In genomic region chr12:6090786-6091185, GRCh38 we compare ENCODE assay signal across 16 cellular contexts. TPM values are rescaled to one million over a fixed set of nuclear protein-coding genes. Genes with fewer than 3 reads are reported as not detected.
DNase-seq lines count a peak whose midpoint lies in the region; ATAC-seq and TF ChIP-seq lines count a peak whose summit lies in the region.
"Had no signal": no experiment of that assay in that cellular context is flagged by ENCODE, and none has a peak within 500 bp of the region (broad histone marks: within the 10 kb centered on the region; RNA-seq: fewer than 3 reads in every experiment).

No MANE protein-coding gene starts in this region.

- H3K27ac Mint-ChIP-seq in MCF 10A (ENCODE audit: low read depth, unreplicated experiment) = no peak overlapping the region
- H3K27ac Mint-ChIP-seq: activated CD4-positive, alpha-beta memory T cell treated with anti-CD3 and anti-CD28 coated beads, Interleukin-2, amount 10 ng/mL, durations not matched to agents 7 days and 5 days; activated T-helper 1 cell treated with anti-CD3 and anti-CD28 coated beads, Interleukin-12 subunit alpha, Interleukin-12 subunit beta, Interleukin-2, Interleukin-4 antibody, amounts not matched to agents 30 ng/mL and 10 ng/mL and 1 ng/mL, durations not matched to agents 14 hours and 24 hours and 36 hours; CD8-positive, alpha-beta T cell; nephron; stimulated activated memory B cell treated with anti-CD40 and anti-IgM and Interleukin-4, amounts not matched to agents 10 μg/mL and 1 μg/mL and 100 μg/mL, for 72 hours had no signal

- H3K79me1 ChIP-seq in mesenchymal stem cell (replicated peaks; ENCODE audit: low read length, poor library complexity, severe bottlenecking) = no peaks in the 10 kb centered on the region

- POLR2A ChIA-PET in MCF 10A (lab: Yijun Ruan, JAX) = interaction anchor here (0.7 kb wide), 1 partner anchor 12 kb away, joined by 4 read pairs; no protein-coding TSS in a partner anchor

- DNase-seq in MCF 10A (ENCODE audit: unreplicated experiment) = peak; percentile 53
- no peak for DNase-seq in breast epithelium (ENCODE audit: low spot score in 2 of 2)
- DNase-seq in fibroblast of pulmonary artery (ENCODE audit: low read depth) = peak; percentile 64
- DNase-seq in mesenchymal stem cell = no peak
- peak in 1 of 2 donors; percentile 32 for DNase-seq in upper lobe of left lung
- no peak for DNase-seq in amniotic stem cell (lab: John Stamatoyannopoulos, UW)
- no peak for DNase-seq in NCI-H2171 treated with DMSO at 0.1 percent for 48 hours (lab: John Stamatoyannopoulos, UW)
- DNase-seq: activated CD4-positive, alpha-beta memory T cell treated with anti-CD3 and anti-CD28 coated beads, Interleukin-2, amount 10 ng/mL, durations not matched to agents 7 days and 5 days; anterior cingulate cortex; CD8-positive, alpha-beta T cell; GF-D8 had no signal

- H3K9me3 ChIP-seq in breast epithelium = no peaks in the 10 kb centered on the region
- H3K9me3 ChIP-seq in mesenchymal stem cell (ENCODE audit: control insufficient read depth, low read length) = no peaks in the 10 kb centered on the region
- no peaks in the 10 kb centered on the region for H3K9me3 ChIP-seq in upper lobe of left lung
- H3K9me3 ChIP-seq: SJSA1 had no signal

- no peak overlapping the region for H3K4me2 ChIP-seq in mesenchymal stem cell (ENCODE audit: low read length, poor library complexity, severe bottlenecking)

- H3K23ac ChIP-seq in mesenchymal stem cell (ENCODE audit: low read length in 2 of 2) = no peak overlapping the region

- peak overlapping the region in 1 of 2 experiments; percentile 1 for H2BK12ac ChIP-seq in mesenchymal stem cell (ENCODE audit: low read length in 2 of 2)

- H3K27me3 ChIP-seq in breast epithelium = no peaks in the 10 kb centered on the region
- H3K27me3 ChIP-seq in mesenchymal stem cell (ENCODE audit: control insufficient read depth in 1 of 2, insufficient read depth in 1 of 2, low read length in 2 of 2) = no peaks in the 10 kb centered on the region
- H3K27me3 ChIP-seq in upper lobe of left lung = no peaks in the 10 kb centered on the region
- H3K27me3 ChIP-seq: SJSA1 had no signal

- BruUV-seq in MCF 10A (replicated peaks; lab: Mats Ljungman, UMichigan) = no TSS peak

- intact Hi-C loops in MCF 10A (cut with micrococcal nuclease) = loop anchor here (10.0 kb wide), 1 partner anchor 194 kb away; no protein-coding TSS in a partner anchor
- intact Hi-C loops in breast epithelium (cut with DNase I; ENCODE audit: low total_unique reads) = no loop called here

- peaks cover 26% of the 10 kb centered on the region for H3K4me1 Mint-ChIP-seq in MCF 10A (ENCODE audit: insufficient read depth, unreplicated experiment)
- H3K4me1 Mint-ChIP-seq: activated CD4-positive, alpha-beta memory T cell treated with anti-CD3 and anti-CD28 coated beads, Interleukin-2, amount 10 ng/mL, durations not matched to agents 7 days and 5 days; stimulated activated memory B cell treated with anti-CD40 and anti-IgM and Interleukin-4, amounts not matched to agents 10 μg/mL and 1 μg/mL and 100 μg/mL, for 72 hours had no signal

- no peak overlapping the region for H2BK15ac ChIP-seq in mesenchymal stem cell (ENCODE audit: low read depth, poor library complexity, severe bottlenecking)

- H4K91ac ChIP-seq in mesenchymal stem cell (ENCODE audit: low read length) = peak overlapping the region; percentile 58

- H3K27ac ChIP-seq in breast epithelium (no peak overlapping the region), mesenchymal stem cell (ENCODE audit: low read length, poor library complexity, severe bottlenecking) (no peak overlapping the region), upper lobe of left lung (peak overlapping the region in 3 of 4 donors; percentile 61 to 66 (median 61))
- H3K27ac ChIP-seq: SJSA1 had no signal

- H3K4me3 ChIP-seq in breast epithelium = no peak overlapping the region
- no peak overlapping the region for H3K4me3 ChIP-seq in fibroblast of pulmonary artery (replicated peaks; ENCODE audit: low read depth, low read length)
- H3K4me3 ChIP-seq in mesenchymal stem cell (ENCODE audit: insufficient read depth in 1 of 2, low read depth in 1 of 2, low read length in 2 of 2) = no peak overlapping the region
- H3K4me3 ChIP-seq in upper lobe of left lung = no peak overlapping the region
- H3K4me3 ChIP-seq: SJSA1 had no signal

- TF ChIP-seq POLR2A in breast epithelium (IDR thresholded peaks at IDR 0.05) (no peak), upper lobe of left lung (IDR thresholded peaks at IDR 0.05) (no peak), GM18505 (IDR thresholded peaks at IDR 0.05; ENCODE audit: borderline replicate concordance, extremely low read depth, insufficient read depth, insufficient read length) (no peak)

- 85% methylated on average over 6 of the region's 6 CpGs for WGBS in mesenchymal stem cell
- 36 to 50% methylated on average over 6 of the region's 6 CpGs for WGBS in upper lobe of left lung, 2 donors

- no peak overlapping the region for H2BK5ac ChIP-seq in mesenchymal stem cell (ENCODE audit: low read depth, low read length, poor library complexity, severe bottlenecking)

- H3K36me3 ChIP-seq in breast epithelium (no peaks in the 10 kb centered on the region), mesenchymal stem cell (ENCODE audit: control insufficient read depth in 1 of 2, insufficient read depth in 2 of 2, low read depth in 1 of 2, low read length in 2 of 2) (no peaks in the 10 kb centered on the region), upper lobe of left lung (peaks cover 0 to 32% (median 0%) of the 10 kb centered on the region in 4 donors)
- H3K36me3 ChIP-seq: SJSA1 had no signal

- TF ChIP-seq CTCF in MCF 10A (IDR thresholded peaks at IDR 0.05; ENCODE audit: unreplicated experiment) (no peak), breast epithelium (IDR thresholded peaks at IDR 0.05) (no peak), fibroblast of pulmonary artery (IDR thresholded peaks at IDR 0.05; ENCODE audit: low read length, missing control alignments) (no peak), upper lobe of left lung (IDR thresholded peaks at IDR 0.05) (no peak)

- H3K4ac ChIP-seq in mesenchymal stem cell (ENCODE audit: low read depth in 1 of 2, low read length in 2 of 2) = peak overlapping the region in 1 of 2 experiments; percentile 53

- no peaks in the 10 kb centered on the region for H3K36me3 Mint-ChIP-seq in MCF 10A (ENCODE audit: insufficient read depth, unreplicated experiment)
- H3K36me3 Mint-ChIP-seq: CD8-positive, alpha-beta T cell; stimulated activated memory B cell treated with anti-CD40 and anti-IgM and Interleukin-4, amounts not matched to agents 10 μg/mL and 1 μg/mL and 100 μg/mL, for 72 hours had no signal

- no peak overlapping the region for H2AK5ac ChIP-seq in mesenchymal stem cell (ENCODE audit: low read length, severe bottlenecking)

- no peak for ATAC-seq in upper lobe of left lung (ENCODE audit: low FRiP score in 2 of 2)
- ATAC-seq in GM18505 (IDR thresholded peaks at IDR 0.05; ENCODE audit: unreplicated experiment) = no peak
- ATAC-seq: CD8-positive, alpha-beta T cell; stimulated activated memory B cell treated with anti-CD40 and anti-IgM and Interleukin-4, amounts not matched to agents 10 μg/mL and 1 μg/mL and 100 μg/mL, for 72 hours had no signal

- no peaks in the 10 kb centered on the region for H3K9me3 Mint-ChIP-seq in MCF 10A (ENCODE audit: unreplicated experiment)
- H3K9me3 Mint-ChIP-seq: activated CD4-positive, alpha-beta memory T cell treated with anti-CD3 and anti-CD28 coated beads, Interleukin-2, amount 10 ng/mL, durations not matched to agents 7 days and 5 days; activated T-helper 1 cell treated with anti-CD3 and anti-CD28 coated beads, Interleukin-12 subunit alpha, Interleukin-12 subunit beta, Interleukin-2, Interleukin-4 antibody, amounts not matched to agents 30 ng/mL and 10 ng/mL and 1 ng/mL, durations not matched to agents 14 hours and 24 hours and 36 hours; CD8-positive, alpha-beta T cell had no signal

- no peak overlapping the region for H3K4me3 Mint-ChIP-seq in MCF 10A (ENCODE audit: unreplicated experiment)
- H3K4me3 Mint-ChIP-seq: activated CD4-positive, alpha-beta memory T cell treated with anti-CD3 and anti-CD28 coated beads, Interleukin-2, amount 10 ng/mL, durations not matched to agents 7 days and 5 days; activated T-helper 1 cell treated with anti-CD3 and anti-CD28 coated beads, Interleukin-12 subunit alpha, Interleukin-12 subunit beta, Interleukin-2, Interleukin-4 antibody, amounts not matched to agents 30 ng/mL and 10 ng/mL and 1 ng/mL, durations not matched to agents 14 hours and 24 hours and 36 hours; CD8-positive, alpha-beta T cell; stimulated activated memory B cell treated with anti-CD40 and anti-IgM and Interleukin-4, amounts not matched to agents 10 μg/mL and 1 μg/mL and 100 μg/mL, for 72 hours had no signal

- H2AFZ ChIP-seq in mesenchymal stem cell (ENCODE audit: low read depth, low read length) = no peak overlapping the region

- CTCF ChIA-PET in MCF 10A (lab: Yijun Ruan, JAX) = interaction anchor here (1.0 to 2.4 kb wide), 4 partner anchors 10 to 194 kb away, joined by 3 to 13 read pairs (median 4); no protein-coding TSS in a partner anchor

- no peak overlapping the region for H3K14ac ChIP-seq in mesenchymal stem cell (ENCODE audit: low read length in 2 of 2)

- H3K27me3 Mint-ChIP-seq in MCF 10A (ENCODE audit: insufficient read depth, unreplicated experiment) = no peaks in the 10 kb centered on the region

- H2BK120ac ChIP-seq in mesenchymal stem cell (ENCODE audit: low read depth, low read length) = no peak overlapping the region

- H3K4me1 ChIP-seq in breast epithelium (peaks cover 0 to 7% of the 10 kb centered on the region in 2 donors), mesenchymal stem cell (ENCODE audit: control insufficient read depth, insufficient read depth, low read depth, low read length) (peaks cover 24% of the 10 kb centered on the region), upper lobe of left lung (peaks cover 50 to 56% (median 51%) of the 10 kb centered on the region in 4 donors)

- H3K9ac ChIP-seq in mesenchymal stem cell (ENCODE audit: low read length) = no peak overlapping the region

- TF ChIP-seq EP300 in upper lobe of left lung (IDR thresholded peaks at IDR 0.05) = no peak

- H4K8ac ChIP-seq in mesenchymal stem cell (ENCODE audit: low read length) = no peak overlapping the region

- no peak overlapping the region for H3K18ac ChIP-seq in mesenchymal stem cell (ENCODE audit: low read depth in 1 of 2, low read length in 2 of 2)

RNA-seq across cellular contexts. Expression of gene VWF, which starts 33.7 kb away (rescaled TPM):
- total RNA-seq in MCF 10A (2022) (not detected in 2 replicates), breast epithelium (100 to 1,000 TPM in 2 of 3 donors, 10 to 100 TPM in 1; 60.3 to 267 (median 117) TPM), upper lobe of left lung (100 to 1,000 TPM; 292 to 543 (median 360) TPM)
- polyA plus RNA-seq in mesenchymal stem cell (2013, experiment 1 of 2) = 0.07 TPM
- polyA plus RNA-seq in mesenchymal stem cell (2013, experiment 2 of 2) = 0.12 TPM
- total RNA-seq: activated CD4-positive, alpha-beta memory T cell treated with anti-CD3 and anti-CD28 coated beads, Interleukin-2, amount 10 ng/mL, durations not matched to agents 7 days and 5 days; activated T-helper 1 cell treated with anti-CD3 and anti-CD28 coated beads, Interleukin-12 subunit alpha, Interleukin-12 subunit beta, Interleukin-2, Interleukin-4 antibody, amounts not matched to agents 30 ng/mL and 10 ng/mL and 1 ng/mL, durations not matched to agents 14 hours and 24 hours and 36 hours; CD8-positive, alpha-beta T cell had no signal

Comparison
In these comparisons a context has a peak if more than half of its experiments do, and no peak if none do; other contexts are left out.
1. DNase-seq: peak in MCF 10A (single experiment) and fibroblast of pulmonary artery (single experiment); none in breast epithelium (0 of 2), mesenchymal stem cell (single experiment), amniotic stem cell (single experiment) and NCI-H2171 treated with DMSO at 0.1 percent for 48 hours (single experiment).
2. RNA of gene VWF, which starts 33.7 kb away (total RNA-seq): 292 to 543 TPM in upper lobe of left lung and 60.3 to 267 TPM in breast epithelium; not detected in MCF 10A; every median in the first group is over 10 times any median in the second.
3. H3K27ac ChIP-seq: peak in upper lobe of left lung (3 of 4); none in breast epithelium (0 of 2) and mesenchymal stem cell (single experiment).